Comparison of ENCODE assay signal across 10 cellular contexts in the genomic region with DNA sequence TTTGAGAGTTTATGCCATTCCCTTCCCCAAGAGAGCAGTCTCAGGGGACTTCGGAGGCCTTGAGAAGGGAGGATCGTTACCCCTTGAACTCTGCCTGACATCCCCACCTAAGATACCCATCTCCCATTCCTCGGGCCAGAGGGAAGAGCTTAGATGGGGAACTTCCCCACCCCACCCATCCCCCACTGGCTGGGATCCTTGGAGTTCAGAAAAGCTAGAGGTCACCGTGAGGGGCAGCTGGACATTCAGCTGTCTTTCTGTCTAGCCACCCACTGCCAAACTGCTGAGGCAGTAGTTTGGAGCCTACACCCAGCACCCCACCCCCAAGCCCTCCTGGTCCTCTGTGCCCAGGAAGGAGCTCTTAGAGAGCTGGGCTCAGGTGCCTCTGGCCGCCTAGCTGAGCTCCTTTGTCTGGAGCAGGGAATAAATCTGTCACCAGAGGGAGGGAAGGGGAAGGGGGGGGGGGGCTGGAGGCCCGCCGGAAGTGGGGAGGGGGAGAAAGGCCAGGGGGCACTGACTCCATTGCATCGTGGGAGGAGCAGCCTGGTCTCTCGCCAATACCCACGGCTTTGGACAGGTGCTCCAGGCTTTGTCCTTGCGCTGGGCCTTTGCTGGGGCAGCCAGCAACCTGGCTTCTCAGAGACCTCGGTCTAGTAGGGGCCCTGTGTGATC. TPM values are rescaled to one million over a fixed set of nuclear protein-coding genes. Genes with fewer than 3 reads are reported as not detected.
DNase-seq lines count a peak whose midpoint lies in the region; ATAC-seq and TF ChIP-seq lines count a peak whose summit lies in the region.
"Had no signal": no experiment of that assay in that cellular context is flagged by ENCODE, and none has a peak within 500 bp of the region (broad histone marks: within the 10 kb centered on the region; RNA-seq: fewer than 3 reads in every experiment).

No MANE protein-coding gene starts in this region.

- peak overlapping the region; percentile 98 for H3K27ac ChIP-seq in WERI-Rb-1
- H3K27ac ChIP-seq in suprapubic skin = peak overlapping the region; percentile 85

- peak overlapping the region; percentile 65 for H3K4me3 ChIP-seq in WERI-Rb-1 (ENCODE audit: low read depth, low read length)
- peak overlapping the region; percentile 53 for H3K4me3 ChIP-seq in suprapubic skin

- H3K4me1 Mint-ChIP-seq in activated CD8-positive, alpha-beta memory T cell treated with anti-CD3 and anti-CD28 coated beads, Interleukin-2, amount 10 ng/mL, durations not matched to agents 7 days and 5 days = peaks cover 7% of the 10 kb centered on the region
- peaks cover 4 to 9% of the 10 kb centered on the region in 2 donors for H3K4me1 Mint-ChIP-seq in immature natural killer cell

- CTCF ChIA-PET in activated CD8-positive, alpha-beta memory T cell treated with anti-CD3 and anti-CD28 coated beads, Interleukin-2, amount 10 ng/mL, durations not matched to agents 7 days and 5 days (lab: Charles Lee) = interaction anchor here (0.7 to 1.8 kb wide), 3 partner anchors 10 to 12 kb away, joined by 3 to 4 read pairs (median 3); no protein-coding TSS in a partner anchor

- H3K9me3 ChIP-seq in WERI-Rb-1 (ENCODE audit: severe bottlenecking) (no peaks in the 10 kb centered on the region), suprapubic skin (no peaks in the 10 kb centered on the region)

- H3K27me3 ChIP-seq in WERI-Rb-1 (ENCODE audit: insufficient read depth, low read depth, severe bottlenecking) (no peaks in the 10 kb centered on the region), suprapubic skin (peaks cover 4% of the 10 kb centered on the region)

- 64% methylated on average over 10 of the region's 12 CpGs for WGBS in suprapubic skin

- no peak for DNase-seq in activated CD8-positive, alpha-beta memory T cell treated with anti-CD3 and anti-CD28 coated beads, Interleukin-2, amount 10 ng/mL, durations not matched to agents 7 days and 5 days
- DNase-seq in activated CD8-positive, alpha-beta memory T cell treated with anti-CD3 and anti-CD28 coated beads, Interleukin-2, amount 50 U/mL, for 4 hours = no peak
- DNase-seq in WERI-Rb-1 (peak; percentile 82), immature natural killer cell (no peak), suprapubic skin (ENCODE audit: low spot score in 2 of 2) (no peak), AG20443 (ENCODE audit: low spot score) (no peak), DMS53 treated with DMSO at 0.1 percent for 48 hours (lab: John Stamatoyannopoulos, UW; ENCODE audit: unreplicated experiment) (no peak)

- H3K27ac Mint-ChIP-seq in activated CD8-positive, alpha-beta memory T cell treated with anti-CD3 and anti-CD28 coated beads, Interleukin-2, amount 10 ng/mL, durations not matched to agents 7 days and 5 days = no peak overlapping the region
- no peak overlapping the region for H3K27ac Mint-ChIP-seq in immature natural killer cell

- H3K36me3 ChIP-seq in WERI-Rb-1 (peaks cover 19% of the 10 kb centered on the region), suprapubic skin (peaks cover 16% of the 10 kb centered on the region)

- H3K4me3 Mint-ChIP-seq in activated CD8-positive, alpha-beta memory T cell treated with anti-CD3 and anti-CD28 coated beads, Interleukin-2, amount 10 ng/mL, durations not matched to agents 7 days and 5 days = peak overlapping the region; percentile 17
- peak overlapping the region; percentile 63 to 76 (median 69) for H3K4me3 Mint-ChIP-seq in immature natural killer cell

- peaks cover 57% of the 10 kb centered on the region for H3K4me1 ChIP-seq in suprapubic skin

- no peak for TF ChIP-seq CTCF in WERI-Rb-1 (IDR thresholded peaks at IDR 0.05; ENCODE audit: low read depth, low read length)
- TF ChIP-seq CTCF in suprapubic skin (IDR thresholded peaks at IDR 0.05) = no peak

- no peaks in the 10 kb centered on the region for H3K36me3 Mint-ChIP-seq in activated CD8-positive, alpha-beta memory T cell treated with anti-CD3 and anti-CD28 coated beads, Interleukin-2, amount 10 ng/mL, durations not matched to agents 7 days and 5 days
- H3K36me3 Mint-ChIP-seq in immature natural killer cell = peaks cover 0 to under 1% (median 0%) of the 10 kb centered on the region in 3 donors

- peaks cover 40% of the 10 kb centered on the region for H3K27me3 Mint-ChIP-seq in activated CD8-positive, alpha-beta memory T cell treated with anti-CD3 and anti-CD28 coated beads, Interleukin-2, amount 10 ng/mL, durations not matched to agents 7 days and 5 days
- H3K27me3 Mint-ChIP-seq in immature natural killer cell (ENCODE audit: low read depth in 3 of 3) = peaks cover 8 to 21% (median 12%) of the 10 kb centered on the region in 3 donors

- TF ChIP-seq EP300 in suprapubic skin (IDR thresholded peaks at IDR 0.05) = no peak

- TF ChIP-seq POLR2A in suprapubic skin (IDR thresholded peaks at IDR 0.05) = no peak

- H3K9me3 Mint-ChIP-seq in activated CD8-positive, alpha-beta memory T cell treated with anti-CD3 and anti-CD28 coated beads, Interleukin-2, amount 10 ng/mL, durations not matched to agents 7 days and 5 days (ENCODE audit: low read depth) = no peaks in the 10 kb centered on the region
- H3K9me3 Mint-ChIP-seq in immature natural killer cell = no peaks in the 10 kb centered on the region

- ATAC-seq in activated CD8-positive, alpha-beta memory T cell treated with anti-CD3 and anti-CD28 coated beads, Interleukin-2, amount 10 ng/mL, durations not matched to agents 7 days and 5 days = no peak
- ATAC-seq in HG03571 (IDR thresholded peaks at IDR 0.05; ENCODE audit: unreplicated experiment) = no peak

RNA-seq across cellular contexts. Expression of a gene that starts 1.0 kb away (rescaled TPM):
- under 1 TPM in 1 of 2 experiments, not detected in 1; 0.14 TPM for total RNA-seq in activated CD8-positive, alpha-beta memory T cell treated with anti-CD3 and anti-CD28 coated beads, Interleukin-2, amount 10 ng/mL, durations not matched to agents 7 days and 5 days
- not detected for polyA plus RNA-seq in immature natural killer cell
- 100 to 1,000 TPM in 1 of 4 donors, 10 to 100 TPM in 3; 45.6 to 164 (median 69.1) TPM for total RNA-seq in suprapubic skin
- total RNA-seq: pulmonary artery endothelial cell had no signal

RNA-seq across cellular contexts. Expression of a gene that starts 15.7 kb away (rescaled TPM):
- under 1 TPM; 0.41 to 0.49 TPM for total RNA-seq in activated CD8-positive, alpha-beta memory T cell treated with anti-CD3 and anti-CD28 coated beads, Interleukin-2, amount 10 ng/mL, durations not matched to agents 7 days and 5 days
- polyA plus RNA-seq in immature natural killer cell = under 1 TPM in 2 of 3 donors, not detected in 1; 0.64 to 0.71 TPM
- total RNA-seq in suprapubic skin = 10 to 100 TPM; 14.0 to 31.0 (median 23.8) TPM

RNA-seq across cellular contexts. Expression of a gene that starts 38.6 kb away (rescaled TPM):
- not detected for total RNA-seq in activated CD8-positive, alpha-beta memory T cell treated with anti-CD3 and anti-CD28 coated beads, Interleukin-2, amount 10 ng/mL, durations not matched to agents 7 days and 5 days
- polyA plus RNA-seq in immature natural killer cell = under 1 TPM in 2 of 3 donors, not detected in 1; 0.22 to 0.78 TPM
- total RNA-seq in suprapubic skin = 100 to 1,000 TPM in 3 of 4 donors, 10 to 100 TPM in 1; 47.6 to 182 (median 121) TPM
- total RNA-seq: activated CD8-positive, alpha-beta memory T cell treated with anti-CD3 and anti-CD28 coated beads for 36 hours had no signal

RNA-seq across cellular contexts. Expression of a gene that starts 49.0 kb away (rescaled TPM):
- 10 to 100 TPM; 42.1 to 58.3 TPM for total RNA-seq in activated CD8-positive, alpha-beta memory T cell treated with anti-CD3 and anti-CD28 coated beads, Interleukin-2, amount 10 ng/mL, durations not matched to agents 7 days and 5 days
- 100 to 1,000 TPM; 192 to 330 (median 205) TPM for polyA plus RNA-seq in immature natural killer cell
- total RNA-seq in suprapubic skin = 100 to 1,000 TPM in 3 of 4 donors, 10 to 100 TPM in 1; 90.0 to 134 (median 110) TPM

RNA-seq across cellular contexts. Expression of a gene that starts 51.4 kb away (rescaled TPM):
- not detected for total RNA-seq in activated CD8-positive, alpha-beta memory T cell treated with anti-CD3 and anti-CD28 coated beads, Interleukin-2, amount 10 ng/mL, durations not matched to agents 7 days and 5 days
- not detected for polyA plus RNA-seq in immature natural killer cell
- total RNA-seq in suprapubic skin = not detected
- total RNA-seq: pulmonary artery endothelial cell had no signal

Comparison
In these comparisons a context has a peak if more than half of its experiments do, and no peak if none do; other contexts are left out.
1. RNA of a gene that starts 1.0 kb away (total RNA-seq): 45.6 to 164 TPM in suprapubic skin; 0.14 TPM in activated CD8-positive, alpha-beta memory T cell treated with anti-CD3 and anti-CD28 coated beads, Interleukin-2, amount 10 ng/mL, durations not matched to agents 7 days and 5 days; every median in the first group is over 10 times any median in the second.
2. RNA of a gene that starts 15.7 kb away (total RNA-seq): 14.0 to 31.0 TPM in suprapubic skin; 0.41 to 0.49 TPM in activated CD8-positive, alpha-beta memory T cell treated with anti-CD3 and anti-CD28 coated beads, Interleukin-2, amount 10 ng/mL, durations not matched to agents 7 days and 5 days; every median in the first group is over 10 times any median in the second.
3. RNA of a gene that starts 38.6 kb away (total RNA-seq): 47.6 to 182 TPM in suprapubic skin; not detected in activated CD8-positive, alpha-beta memory T cell treated with anti-CD3 and anti-CD28 coated beads, Interleukin-2, amount 10 ng/mL, durations not matched to agents 7 days and 5 days; every median in the first group is over 10 times any median in the second.